1 cellular context compared by ENCODE assay signal in the genomic region with DNA sequence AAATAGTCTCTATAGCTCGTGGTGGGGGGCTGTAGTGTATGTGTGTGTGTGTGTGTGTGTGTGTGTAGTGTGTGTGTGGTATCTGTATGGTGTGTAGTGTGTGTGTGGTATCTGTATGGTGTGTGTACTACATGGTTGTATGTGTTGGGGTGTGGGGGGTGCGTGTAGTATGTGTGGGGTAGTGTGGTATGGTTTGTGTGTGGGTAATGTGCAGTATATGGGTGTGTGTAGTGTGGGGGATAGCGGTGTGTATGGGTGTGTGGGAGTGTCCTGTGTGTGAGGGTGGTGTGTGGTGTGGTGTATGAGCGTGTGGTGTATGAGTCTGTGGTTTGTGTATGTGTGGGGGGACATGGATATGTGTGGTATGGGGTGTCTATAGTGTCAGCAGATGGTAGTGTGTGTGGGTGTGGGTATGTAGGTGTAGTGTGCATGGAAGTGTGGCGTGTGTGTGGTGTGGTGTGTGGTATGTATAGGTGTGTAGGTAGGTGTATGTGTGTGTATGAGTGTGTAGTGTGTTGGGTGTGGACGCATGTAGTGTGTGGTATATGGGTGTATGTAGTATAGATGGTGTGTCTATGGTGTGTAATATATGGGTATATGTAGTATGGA.
TF ChIP-seq lines count a peak whose summit lies in the region.

No MANE protein-coding gene starts in this region.

TF ChIP-seq in H1, 55 proteins besides CTCF, POLR2A, EP300 and RAD21:
- TF ChIP-seq, protein P1, sequence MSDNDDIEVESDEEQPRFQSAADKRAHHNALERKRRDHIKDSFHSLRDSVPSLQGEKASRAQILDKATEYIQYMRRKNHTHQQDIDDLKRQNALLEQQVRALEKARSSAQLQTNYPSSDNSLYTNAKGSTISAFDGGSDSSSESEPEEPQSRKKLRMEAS (IDR thresholded peaks at IDR 0.05), result no peak
- TF ChIP-seq, protein P2, sequence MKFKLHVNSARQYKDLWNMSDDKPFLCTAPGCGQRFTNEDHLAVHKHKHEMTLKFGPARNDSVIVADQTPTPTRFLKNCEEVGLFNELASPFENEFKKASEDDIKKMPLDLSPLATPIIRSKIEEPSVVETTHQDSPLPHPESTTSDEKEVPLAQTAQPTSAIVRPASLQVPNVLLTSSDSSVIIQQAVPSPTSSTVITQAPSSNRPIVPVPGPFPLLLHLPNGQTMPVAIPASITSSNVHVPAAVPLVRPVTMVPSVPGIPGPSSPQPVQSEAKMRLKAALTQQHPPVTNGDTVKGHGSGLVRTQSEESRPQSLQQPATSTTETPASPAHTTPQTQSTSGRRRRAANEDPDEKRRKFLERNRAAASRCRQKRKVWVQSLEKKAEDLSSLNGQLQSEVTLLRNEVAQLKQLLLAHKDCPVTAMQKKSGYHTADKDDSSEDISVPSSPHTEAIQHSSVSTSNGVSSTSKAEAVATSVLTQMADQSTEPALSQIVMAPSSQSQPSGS (IDR thresholded peaks at IDR 0.05; ENCODE audit: low read length), result no peak
- TF ChIP-seq BACH1 (IDR thresholded peaks at IDR 0.05; ENCODE audit: low read length) (no peak), CHD1 (IDR thresholded peaks at IDR 0.05; ENCODE audit: low read depth, low read length) (no peak), POU5F1 (IDR thresholded peaks at IDR 0.05; ENCODE audit: low read depth, low read length) (no peak), ATF3 (IDR thresholded peaks at IDR 0.05; ENCODE audit: insufficient read depth, low read depth, low read length) (no peak), CTBP2 (IDR thresholded peaks at IDR 0.05; ENCODE audit: borderline replicate concordance, insufficient read depth, insufficient read length, low read length) (no peak), EGR1 (IDR thresholded peaks at IDR 0.05; ENCODE audit: borderline replicate concordance, low read depth, low read length) (no peak), JUN (IDR thresholded peaks at IDR 0.05; ENCODE audit: low read depth, low read length) (no peak), TAF1 (IDR thresholded peaks at IDR 0.05; ENCODE audit: low read depth, low read length) (no peak), CHD2 (IDR thresholded peaks at IDR 0.05; ENCODE audit: low read length) (no peak), SP1 (IDR thresholded peaks at IDR 0.05; ENCODE audit: low read depth, low read length) (no peak), PHF8 (conservative IDR thresholded peaks at IDR 0.05; ENCODE audit: low read depth, low read length) (no peak), CBX5 (IDR thresholded peaks at IDR 0.05; ENCODE audit: low read depth, low read length) (no peak)
- TF ChIP-seq, protein P3, sequence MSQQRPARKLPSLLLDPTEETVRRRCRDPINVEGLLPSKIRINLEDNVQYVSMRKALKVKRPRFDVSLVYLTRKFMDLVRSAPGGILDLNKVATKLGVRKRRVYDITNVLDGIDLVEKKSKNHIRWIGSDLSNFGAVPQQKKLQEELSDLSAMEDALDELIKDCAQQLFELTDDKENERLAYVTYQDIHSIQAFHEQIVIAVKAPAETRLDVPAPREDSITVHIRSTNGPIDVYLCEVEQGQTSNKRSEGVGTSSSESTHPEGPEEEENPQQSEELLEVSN (IDR thresholded peaks at IDR 0.05), result no peak
TF ChIP-seq in H1: peak in this region for 0.
